Comparison of ENCODE assay signal across 1 cellular context in the genomic region with DNA sequence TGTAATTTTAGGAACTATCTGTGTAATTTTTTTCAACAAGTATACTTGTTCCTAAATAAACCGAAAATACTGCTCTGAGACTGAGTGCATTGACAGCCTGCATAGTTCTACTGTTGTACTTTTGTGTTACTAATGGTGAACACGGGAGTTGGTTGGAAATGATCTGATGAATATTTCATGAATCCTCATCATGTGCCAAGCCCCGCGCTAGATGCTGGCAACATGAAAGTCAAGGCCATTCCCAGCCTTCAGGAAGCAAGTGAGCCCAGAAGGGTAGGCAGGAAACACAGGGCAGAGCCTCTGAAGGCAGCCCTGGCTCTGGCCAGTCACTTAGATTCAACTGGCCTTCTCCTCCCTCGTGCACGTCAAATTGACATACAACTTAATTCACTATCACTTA.
TF ChIP-seq lines count a peak whose summit lies in the region.

No MANE protein-coding gene starts in this region.

TF ChIP-seq in IMR-90, 13 proteins besides CTCF, POLR2A, EP300 and RAD21:
- no peak for TF ChIP-seq FOS (IDR thresholded peaks at IDR 0.05; ENCODE audit: low read depth, low read length)
- TF ChIP-seq MXI1 (IDR thresholded peaks at IDR 0.05; ENCODE audit: borderline replicate concordance, low read depth, low read length): no peak
- TF ChIP-seq, protein P1, sequence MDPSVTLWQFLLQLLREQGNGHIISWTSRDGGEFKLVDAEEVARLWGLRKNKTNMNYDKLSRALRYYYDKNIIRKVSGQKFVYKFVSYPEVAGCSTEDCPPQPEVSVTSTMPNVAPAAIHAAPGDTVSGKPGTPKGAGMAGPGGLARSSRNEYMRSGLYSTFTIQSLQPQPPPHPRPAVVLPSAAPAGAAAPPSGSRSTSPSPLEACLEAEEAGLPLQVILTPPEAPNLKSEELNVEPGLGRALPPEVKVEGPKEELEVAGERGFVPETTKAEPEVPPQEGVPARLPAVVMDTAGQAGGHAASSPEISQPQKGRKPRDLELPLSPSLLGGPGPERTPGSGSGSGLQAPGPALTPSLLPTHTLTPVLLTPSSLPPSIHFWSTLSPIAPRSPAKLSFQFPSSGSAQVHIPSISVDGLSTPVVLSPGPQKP (IDR thresholded peaks at IDR 0.05; ENCODE audit: borderline replicate concordance, low read depth, low read length): no peak
- no peak for TF ChIP-seq MAZ (IDR thresholded peaks at IDR 0.05; ENCODE audit: borderline replicate concordance, low read depth, low read length)
- no peak for TF ChIP-seq CEBPB (IDR thresholded peaks at IDR 0.05; ENCODE audit: low read depth, low read length)
- TF ChIP-seq CHD1 (IDR thresholded peaks at IDR 0.05; ENCODE audit: low read depth, low read length): no peak
- no peak for TF ChIP-seq MAFK (IDR thresholded peaks at IDR 0.05; ENCODE audit: low read depth, low read length)
- TF ChIP-seq NFE2L2 (IDR thresholded peaks at IDR 0.05; ENCODE audit: low read depth, low read length): no peak
TF ChIP-seq in IMR-90: peak in this region for 0.
